In genomic region chr11:60906132-60906972, GRCh38 we compare ENCODE assay signal across 8 cellular contexts. TPM values are rescaled to one million over a fixed set of nuclear protein-coding genes. Genes with fewer than 3 reads are reported as not detected.
DNase-seq lines count a peak whose midpoint lies in the region; ATAC-seq, FAIRE-seq and TF ChIP-seq lines count a peak whose summit lies in the region.

TSS of gene PRPF19 (minus strand) at chr11:60906585. CDS start at chr11:60906382, 203 bp downstream.

- in situ Hi-C loops in ACHN (cut with HindIII; ENCODE audit: low pct_ligation_motif_present, low pct_unique_long_range_greater_than_20kb, low sequenced_read_pairs) = no loop called here

- DNase-seq in ACHN (peak; percentile 95), NCI-H2227 treated with DMSO at 0.1 percent for 48 hours (lab: John Stamatoyannopoulos, UW) (peak; percentile 96), bronchial epithelial cell (ENCODE audit: low read depth) (peak; percentile 92), inferior parietal cortex (ENCODE audit: extremely low spot score) (peak; percentile 99), spleen (peak; percentile 98)

- H3K4me3 ChIP-seq in WI38 (ENCODE audit: low read depth, low read length) (peak within 1 kb of the TSS; percentile 90), bronchial epithelial cell (ENCODE audit: low read depth, low read length) (peak within 1 kb of the TSS; percentile 82), spleen (peak within 1 kb of the TSS; percentile 70 to 99 (median 90))

- no peak for FAIRE-seq in bronchial epithelial cell (lab: Jason Lieb, UNC)

- ATAC-seq in GM18873 (IDR thresholded peaks at IDR 0.05; ENCODE audit: low FRiP score, unreplicated experiment) (peak; percentile 81), HG03159 (IDR thresholded peaks at IDR 0.05; ENCODE audit: unreplicated experiment) (peak; percentile 73)

- TF ChIP-seq CTCF in WI38 (IDR thresholded peaks at IDR 0.05; ENCODE audit: low read depth, low read length) (no peak), bronchial epithelial cell (IDR thresholded peaks at IDR 0.05; ENCODE audit: insufficient read depth, low read length, severe bottlenecking) (no peak), spleen (IDR thresholded peaks at IDR 0.05 in 8 of 11, conservative IDR thresholded peaks at IDR 0.05 in 3 of 11) (peak in 3 of 11 experiments; percentile 4 to 25 (median 22))

- no peaks in the 10 kb centered on the region for H3K9me3 ChIP-seq in spleen

- peak within 1 kb of the TSS; percentile 86 to 95 (median 91) for H3K27ac ChIP-seq in spleen

- TF ChIP-seq POLR2A in spleen (IDR thresholded peaks at IDR 0.05) = peak in 2 of 3 donors; percentile 3 to 47

- WGBS in spleen, 5 donors = 0 to 1% (median 0%) methylated on average over 58 to 75 of the region's 75 CpGs

- no peaks in the 10 kb centered on the region for H3K27me3 ChIP-seq in bronchial epithelial cell (ENCODE audit: control insufficient read depth, insufficient read depth, low read length)
- H3K27me3 ChIP-seq in spleen (replicated peaks in 1 of 7) = no peaks in the 10 kb centered on the region

- peaks cover 28 to 65% (median 44%) of the 10 kb centered on the region in 6 donors for H3K4me1 ChIP-seq in spleen

- H3K36me3 ChIP-seq in bronchial epithelial cell (ENCODE audit: control insufficient read depth, insufficient read depth, low read length) (peaks cover 23% of the 10 kb centered on the region), spleen (peaks cover 0 to 27% (median 23%) of the 10 kb centered on the region in 6 donors)

- intact Hi-C loops in spleen (cut with DNase I; ENCODE audit: low total_unique reads) = no loop called here

RNA-seq across cellular contexts. Expression of gene PRPF19, which starts in this region (rescaled TPM):
- total RNA-seq in bronchial epithelial cell (30.2 and 36.1 TPM in 2 replicates), spleen (10 to 100 TPM; 58.7 to 81.1 (median 73.4) TPM)
- polyA plus RNA-seq in spleen = 10 to 100 TPM; 65.2 to 76.7 (median 66.4) TPM

Comparison
In these comparisons a context has a peak if more than half of its experiments do, and no peak if none do; other contexts are left out.
1. Peak in every context shown above with its lines: DNase-seq, ATAC-seq, H3K4me3 ChIP-seq and H3K27ac ChIP-seq.